In genomic region chr1:24935615-24936484, GRCh38 we compare ENCODE assay signal across 17 cellular contexts. TPM values are rescaled to one million over a fixed set of nuclear protein-coding genes. Genes with fewer than 3 reads are reported as not detected.
DNase-seq lines count a peak whose midpoint lies in the region; ATAC-seq, FAIRE-seq and TF ChIP-seq lines count a peak whose summit lies in the region.
"Had no signal": no experiment of that assay in that cellular context is flagged by ENCODE, and none has a peak within 500 bp of the region (broad histone marks: within the 10 kb centered on the region; RNA-seq: fewer than 3 reads in every experiment).

No MANE protein-coding gene starts in this region.

- H3K79me2 ChIP-seq in K562 (ENCODE audit: control insufficient read depth, insufficient read depth, low read length), result no peaks in the 10 kb centered on the region

- H3K36me3 ChIP-seq in K562 (ENCODE audit: control insufficient read depth, insufficient read depth, low read length), result no peaks in the 10 kb centered on the region
- H3K36me3 ChIP-seq: heart right ventricle, tibial nerve had no signal

- H3K9me1 ChIP-seq in K562 (ENCODE audit: control insufficient read depth, insufficient read depth, low read length), result no peaks in the 10 kb centered on the region

- no TSS peak for BruUV-seq in K562 (replicated peaks; lab: Mats Ljungman, UMichigan)

- no peak for FAIRE-seq in K562 (lab: Jason Lieb, UNC)
- no peak for FAIRE-seq in RCC 7860 (lab: Jason Lieb, UNC)
- FAIRE-seq: HTR-8/SVneo, islet of Langerhans had no signal

- H3K27me3 ChIP-seq in K562 (ENCODE audit: control insufficient read depth in 2 of 2, insufficient read depth in 2 of 2, low read length in 2 of 2), result peaks cover 27 to 87% of the 10 kb centered on the region in 2 experiments; a peak in 4 of 5 replicates

- TF ChIP-seq POLR2A in K562 (conservative IDR thresholded peaks at IDR 0.05), result no peak

- no peaks in the 10 kb centered on the region for H3K9me3 ChIP-seq in K562 (replicated peaks; ENCODE audit: control insufficient read depth, insufficient read depth, low read depth, low read length)
- H3K9me3 ChIP-seq: heart right ventricle had no signal

- H3K4me1 ChIP-seq in K562 (replicated peaks in 1 of 2; ENCODE audit: control insufficient read depth in 2 of 2, insufficient read depth in 2 of 2, low read length in 2 of 2), result peaks cover 0 to 13% of the 10 kb centered on the region in 2 experiments; a peak in 2 of 5 replicates

- ATAC-seq in K562, result no peak
- ATAC-seq: heart right ventricle, natural killer cell had no signal

- H3K4me3 ChIP-seq in K562, result no peak overlapping the region
- H3K4me3 ChIP-seq: heart right ventricle, skin epidermis, tibial nerve had no signal

- DNase-seq in NCI-H1417 (lab: John Stamatoyannopoulos, UW) (peak in 2 of 3 experiments; percentile 10 to 51), NCI-H1417 treated with DMSO at 0.1 percent for 48 hours (lab: John Stamatoyannopoulos, UW) (no peak), K562 (ENCODE audit: extremely low read depth in 1 of 4, low spot score in 3 of 4) (no peak), NCI-H1436 treated with DMSO at 0.1 percent for 48 hours (lab: John Stamatoyannopoulos, UW) (no peak), RCC 7860 (ENCODE audit: low spot score) (no peak), NCI-H2029 treated with DMSO at 0.1 percent for 48 hours (lab: John Stamatoyannopoulos, UW) (no peak)
- DNase-seq in stimulated activated CD4-positive, alpha-beta T cell treated with anti-CD3 and anti-CD28 coated beads, Interleukin-15, amount 100 ng/mL, for 24 hours, result peak; percentile 49
- no peak for DNase-seq in stimulated activated CD4-positive, alpha-beta T cell treated with anti-CD3 and anti-CD28 coated beads, Interleukin-12 subunit alpha, Interleukin-12 subunit beta, amount 100 ng/mL, for 4 hours
- DNase-seq: cerebellar nuclear complex; effector memory CD4-positive, alpha-beta T cell; heart right ventricle; natural killer cell had no signal

- CTCF ChIA-PET in K562 (lab: Yijun Ruan, JAX; ENCODE audit: low intra/inter-chr PET ratio), result no interaction called here

- no peak for TF ChIP-seq RAD21 in K562 (CRISPR knock-in tag; conservative IDR thresholded peaks at IDR 0.05 in 1 of 2, IDR thresholded peaks at IDR 0.05 in 1 of 2)

- POLR2A ChIA-PET in K562 (lab: Yijun Ruan, JAX), result interaction anchor here (0.6 to 1.0 kb wide), 4 partner anchors 11 to 623 kb away, joined by 3 read pairs; no protein-coding TSS in a partner anchor

- 16% methylated on average over 13 of the region's 13 CpGs for WGBS in K562 (ENCODE audit: insufficient coverage, low coverage, missing lambda C conversion rate)

- TF ChIP-seq CTCF in K562 (IDR thresholded peaks at IDR 0.05 in 2 of 3, conservative IDR thresholded peaks at IDR 0.05 in 1 of 3; ENCODE audit: insufficient read depth in 2 of 3, low read depth in 1 of 3, low read length in 3 of 3), result no peak

- no peak overlapping the region for H3K27ac ChIP-seq in K562 (ENCODE audit: extremely low read depth, low read depth, low read length)
- H3K27ac ChIP-seq: heart right ventricle, tibial nerve had no signal

- intact Hi-C loops in K562 (cut with micrococcal nuclease), result no loop called here

- no peak overlapping the region for H3K4me2 ChIP-seq in K562 (ENCODE audit: insufficient read depth, low read length)

- H3K9ac ChIP-seq in K562 (ENCODE audit: insufficient read depth in 1 of 2, low read depth in 2 of 2, low read length in 2 of 2), result no peak overlapping the region

- no peak overlapping the region for H2AFZ ChIP-seq in K562 (ENCODE audit: low read depth, low read length)

- TF ChIP-seq EP300 in K562 (IDR thresholded peaks at IDR 0.05; ENCODE audit: low read length), result no peak

- in situ Hi-C loops in K562 (cut with MboI), result no loop called here

- H4K20me1 ChIP-seq in K562 (replicated peaks; ENCODE audit: control insufficient read depth, insufficient read depth, low read length), result peaks cover 25% of the 10 kb centered on the region

TF ChIP-seq in K562, 482 proteins besides CTCF, POLR2A, EP300 and RAD21 (continues in another document):
- TF ChIP-seq ZNF232 (CRISPR knock-in tag; IDR thresholded peaks at IDR 0.05), result no peak
- TF ChIP-seq SREBF1 (IDR thresholded peaks at IDR 0.05; ENCODE audit: borderline replicate concordance, low read depth, low read length), result no peak
- TF ChIP-seq RBFOX2 (IDR thresholded peaks at IDR 0.05; ENCODE audit: low read depth, low read length), result no peak
- TF ChIP-seq BCOR (IDR thresholded peaks at IDR 0.05), result peak; percentile 58
- no peak for TF ChIP-seq THAP7 (CRISPR knock-in tag; IDR thresholded peaks at IDR 0.05)
- TF ChIP-seq ZNF431 (CRISPR knock-in tag; IDR thresholded peaks at IDR 0.05), result no peak
- 0 out of 2 replicates have a peak, but pooled peaks have one; percentile 22 for TF ChIP-seq CBX1 (IDR thresholded peaks at IDR 0.05; ENCODE audit: low read depth)
- TF ChIP-seq ZNF175 (CRISPR knock-in tag; IDR thresholded peaks at IDR 0.05; ENCODE audit: low read depth), result no peak
- TF ChIP-seq ZFP30 (CRISPR knock-in tag; IDR thresholded peaks at IDR 0.05; ENCODE audit: borderline replicate concordance), result no peak
- TF ChIP-seq RBM25 (IDR thresholded peaks at IDR 0.05; ENCODE audit: low read depth, low read length, severe bottlenecking), result peak; percentile 72
- TF ChIP-seq ZNF668 (CRISPR knock-in tag; IDR thresholded peaks at IDR 0.05), result no peak
- no peak for TF ChIP-seq TFAM (CRISPR knock-in tag; conservative IDR thresholded peaks at IDR 0.05)
- no peak for TF ChIP-seq ZBTB1 (CRISPR knock-in tag; IDR thresholded peaks at IDR 0.05; ENCODE audit: borderline replicate concordance, low read depth)
- no peak for TF ChIP-seq RBM15 (IDR thresholded peaks at IDR 0.05; ENCODE audit: insufficient read depth, low read length)
- no peak for TF ChIP-seq HMGXB4 (CRISPR knock-in tag; IDR thresholded peaks at IDR 0.05)
- no peak for TF ChIP-seq ZBTB12 (CRISPR knock-in tag; IDR thresholded peaks at IDR 0.05)
- no peak for TF ChIP-seq FUS (optimal IDR thresholded peaks at IDR 0.05; ENCODE audit: low read depth, low read length)
- no peak for TF ChIP-seq ZBTB26 (CRISPR knock-in tag; IDR thresholded peaks at IDR 0.05)

RNA-seq across cellular contexts. Expression of gene RUNX3, which starts 5.8 kb away (rescaled TPM):
- 0.21 TPM in 1 of 2 replicates, not detected in the other for total RNA-seq in K562 (2011; cell fraction: chromatin; rRNA removed; ENCODE audit: low replicate concordance)
- 0.13 TPM in 1 of 2 replicates, not detected in the other for total RNA-seq in K562 (2011; cell fraction: nucleolus; rRNA removed)
- total RNA-seq in K562 (2011; cell fraction: nucleoplasm; rRNA removed), result not detected in 2 replicates
- total RNA-seq in K562 (2014; rRNA removed), result 0.09 and 0.16 TPM in 2 replicates
- 0.03 and 0.04 TPM in 2 replicates for total RNA-seq in K562 (2014; rRNA removed; fragmentation: Illumina TruSeq; extraction: Trizol)
- total RNA-seq in K562 (2015; rRNA removed; fragmentation: Illumina TruSeq; extraction: Trizol), result 0.11 and 0.22 TPM in 2 replicates
- total RNA-seq in K562 (2021), result 0.64 and 1.1 TPM in 2 replicates
- polyA plus RNA-seq in K562 (2011; rRNA removed), result 0.03 TPM in 2 replicates
- polyA plus RNA-seq in K562 (2011; cell fraction: cytosol; rRNA removed), result 0.03 TPM in 1 of 2 replicates, not detected in the other
- polyA plus RNA-seq in K562 (2011; cell fraction: nucleus; rRNA removed), result 0.18 TPM in 1 of 2 replicates, not detected in the other
- polyA plus RNA-seq in K562 (2012), result 0.36 and 0.46 TPM in 2 replicates
- 0.19 and 0.39 TPM in 2 replicates for polyA plus RNA-seq in K562 (2014; fragmentation: Illumina TruSeq; extraction: Trizol)
- under 1 TPM; 0.01 to 0.04 TPM for polyA plus RNA-seq in K562 (2014; fragmentation: Nextera tagmentation; extraction: Ambion mirVana)
- 0.29 and 0.62 TPM in 2 replicates for polyA plus RNA-seq in K562 (2014; rRNA removed)
- polyA minus RNA-seq in K562 (2011; rRNA and poly(A)+ RNA removed), result not detected in 2 replicates
- polyA minus RNA-seq in K562 (2011; cell fraction: cytosol; rRNA and poly(A)+ RNA removed), result not detected in 2 replicates
- polyA minus RNA-seq in K562 (2011; cell fraction: nucleus; rRNA and poly(A)+ RNA removed), result not detected in 2 replicates
- total RNA-seq: A172 had no signal

Comparison
In these comparisons a context has a peak if more than half of its experiments do, and no peak if none do; other contexts are left out.
1. DNase-seq: peak in NCI-H1417 (2 of 3) and stimulated activated CD4-positive, alpha-beta T cell treated with anti-CD3 and anti-CD28 coated beads, Interleukin-15, amount 100 ng/mL, for 24 hours (single experiment); none in NCI-H1417 treated with DMSO at 0.1 percent for 48 hours (single experiment), stimulated activated CD4-positive, alpha-beta T cell treated with anti-CD3 and anti-CD28 coated beads, Interleukin-12 subunit alpha, Interleukin-12 subunit beta, amount 100 ng/mL, for 4 hours (single experiment), K562 (0 of 4), NCI-H1436 treated with DMSO at 0.1 percent for 48 hours (single experiment), RCC 7860 (single experiment) and NCI-H2029 treated with DMSO at 0.1 percent for 48 hours (single experiment).